Comparison of ENCODE assay signal across 31 cellular contexts in the genomic region with DNA sequence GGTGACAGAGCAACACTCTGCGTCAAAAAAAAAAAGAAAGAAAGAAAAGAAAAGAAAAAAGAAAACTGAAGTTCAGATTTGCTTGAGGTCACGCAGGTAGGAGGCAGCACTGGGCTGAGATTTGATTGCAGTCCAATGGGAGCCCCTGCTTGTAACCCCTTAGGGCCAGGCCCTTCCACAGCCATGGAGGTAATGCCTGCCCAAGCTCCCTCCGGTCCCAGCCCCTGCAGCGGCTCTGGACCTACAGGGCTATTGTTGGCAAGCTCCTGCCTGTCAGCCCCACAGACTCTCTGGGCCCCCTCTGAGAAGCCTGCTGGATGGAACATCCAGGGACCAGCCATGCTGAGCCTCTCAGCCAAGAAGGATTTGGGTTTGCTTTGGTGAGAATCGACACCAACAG. TPM values are rescaled to one million over a fixed set of nuclear protein-coding genes. Genes with fewer than 3 reads are reported as not detected.
DNase-seq lines count a peak whose midpoint lies in the region; ATAC-seq and TF ChIP-seq lines count a peak whose summit lies in the region.
"Had no signal": no experiment of that assay in that cellular context is flagged by ENCODE, and none has a peak within 500 bp of the region (broad histone marks: within the 10 kb centered on the region; RNA-seq: fewer than 3 reads in every experiment).

No MANE protein-coding gene starts in this region.

- peak; percentile 20 for ATAC-seq in GM23338
- ATAC-seq in naive thymus-derived CD8-positive, alpha-beta T cell = no peak
- no peak for ATAC-seq in HG02588 (IDR thresholded peaks at IDR 0.05; ENCODE audit: unreplicated experiment)
- ATAC-seq: heart left ventricle; stimulated activated naive CD8-positive, alpha-beta T cell treated with anti-CD3 and anti-CD28 coated beads, Interleukin-15, amount 100 ng/mL, for 72 hours had no signal

- DNase-seq in GM23338 (ENCODE audit: low spot score) (peak; percentile 59), choroid plexus epithelial cell (ENCODE audit: low read depth) (no peak), NCI-H748 (lab: John Stamatoyannopoulos, UW; ENCODE audit: unreplicated experiment) (no peak), coronary artery (ENCODE audit: low spot score) (no peak), progenitor cell of endocrine pancreas (ENCODE audit: low spot score, unreplicated experiment) (no peak)
- DNase-seq in naive thymus-derived CD8-positive, alpha-beta T cell = no peak
- DNase-seq: ACHN; activated CD4-positive, CD25-positive, alpha-beta regulatory T cell; activated effector memory CD4-positive, alpha-beta T cell treated with anti-CD3 and anti-CD28 coated beads, Interleukin-2, amount 50 U/mL, for 16 hours; activated naive CD8-positive, alpha-beta T cell treated with anti-CD3 and anti-CD28 coated beads for 36 hours; activated T-cell treated with anti-CD3 and anti-CD28 coated beads, Interleukin-2, amount 50 U/mL, for 24 hours; cortex of kidney; DMS53; GM23248; KBM-7; NCI-H1105; NCI-H187; NCI-H2171; OCI-M1; SK-N-SH; stimulated activated CD8-positive, alpha-beta memory T cell treated with anti-CD3 and anti-CD28 coated beads, Interleukin-4, amount 100 ng/mL, for 48 hours; stimulated activated naive CD8-positive, alpha-beta T cell treated with anti-CD3 and anti-CD28 coated beads, Interleukin-15, amount 100 ng/mL, for 72 hours; thyroid gland had no signal

- H3K27me3 Mint-ChIP-seq in GM23338 (ENCODE audit: insufficient read depth, low read depth, poor library complexity) (peaks cover 8% of the 10 kb centered on the region), progenitor cell of endocrine pancreas (no peaks in the 10 kb centered on the region)
- H3K27me3 Mint-ChIP-seq in naive thymus-derived CD8-positive, alpha-beta T cell = no peaks in the 10 kb centered on the region
- H3K27me3 Mint-ChIP-seq: activated naive CD8-positive, alpha-beta T cell treated with anti-CD3 and anti-CD28 coated beads for 36 hours; activated T-cell treated with anti-CD3 and anti-CD28 coated beads, Interleukin-2, amount 50 U/mL, for 24 hours; stimulated activated naive CD8-positive, alpha-beta T cell treated with anti-CD3 and anti-CD28 coated beads, Interleukin-15, amount 100 ng/mL, for 72 hours had no signal

- H3F3A ChIP-seq in GM23338 (replicated peaks; ENCODE audit: low read depth) = peaks cover 25% of the 10 kb centered on the region

- H3K36me3 ChIP-seq in BLaER1 (no peaks in the 10 kb centered on the region), GM23338 (ENCODE audit: insufficient read depth) (no peaks in the 10 kb centered on the region)
- H3K36me3 ChIP-seq: ascending aorta, heart left ventricle, thyroid gland had no signal

- H3K27ac ChIP-seq in BLaER1 (peak overlapping the region; percentile 44), GM23338 (ENCODE audit: low read depth) (peak overlapping the region; percentile 75; the same call in 1 of the 2 replicates), coronary artery (no peak overlapping the region)
- H3K27ac ChIP-seq: GM23248, parathyroid adenoma, thyroid gland had no signal

- H3K27ac Mint-ChIP-seq in GM23338 (no peak overlapping the region; the same call in 1 of the 2 replicates), progenitor cell of endocrine pancreas (no peak overlapping the region)
- peak overlapping the region in 6 of 10 donors; percentile 14 to 91 (median 52) for H3K27ac Mint-ChIP-seq in naive thymus-derived CD8-positive, alpha-beta T cell
- H3K27ac Mint-ChIP-seq: activated naive CD8-positive, alpha-beta T cell treated with anti-CD3 and anti-CD28 coated beads for 36 hours; activated T-cell treated with anti-CD3 and anti-CD28 coated beads, Interleukin-2, amount 50 U/mL, for 24 hours; nephron; stimulated activated naive CD8-positive, alpha-beta T cell treated with anti-CD3 and anti-CD28 coated beads, Interleukin-15, amount 100 ng/mL, for 72 hours had no signal

- H3K4me2 ChIP-seq in BLaER1 = peak overlapping the region; percentile 89
- no peak overlapping the region; the same call in 1 of the 2 replicates for H3K4me2 ChIP-seq in GM23338
- H3K4me2 ChIP-seq: SK-N-SH, smooth muscle cell had no signal

- H3K9me2 ChIP-seq in GM23338 (ENCODE audit: insufficient read depth) = no peaks in the 10 kb centered on the region
- H3K9me2 ChIP-seq: SK-N-SH had no signal

- H3K27me3 ChIP-seq in BLaER1 = no peaks in the 10 kb centered on the region
- H3K27me3 ChIP-seq in GM23338 (ENCODE audit: insufficient read depth) = no peaks in the 10 kb centered on the region
- H3K27me3 ChIP-seq: ascending aorta, heart left ventricle, thyroid gland had no signal

- peaks cover 44% of the 10 kb centered on the region for H3K4me1 Mint-ChIP-seq in GM23338
- peaks cover 28 to 74% (median 64%) of the 10 kb centered on the region in 4 donors for H3K4me1 Mint-ChIP-seq in naive thymus-derived CD8-positive, alpha-beta T cell
- peaks cover 24% of the 10 kb centered on the region for H3K4me1 Mint-ChIP-seq in progenitor cell of endocrine pancreas (ENCODE audit: low read depth)

- H3K4me1 ChIP-seq in BLaER1 (peaks cover 99% of the 10 kb centered on the region), GM23338 (ENCODE audit: insufficient read depth) (peaks cover 41% of the 10 kb centered on the region)

- H3K4me3 ChIP-seq in BLaER1 (no peak overlapping the region), GM23338 (no peak overlapping the region), choroid plexus epithelial cell (ENCODE audit: low read depth, low read length) (no peak overlapping the region), coronary artery (no peak overlapping the region)
- H3K4me3 ChIP-seq: ascending aorta, GM23248, heart left ventricle, lung, smooth muscle cell, thyroid gland had no signal

- H3K9me3 Mint-ChIP-seq in GM23338 (no peaks in the 10 kb centered on the region), progenitor cell of endocrine pancreas (ENCODE audit: low read depth) (no peaks in the 10 kb centered on the region)
- peaks cover 0 to 2% (median 0%) of the 10 kb centered on the region in 9 donors for H3K9me3 Mint-ChIP-seq in naive thymus-derived CD8-positive, alpha-beta T cell
- H3K9me3 Mint-ChIP-seq: activated naive CD8-positive, alpha-beta T cell treated with anti-CD3 and anti-CD28 coated beads for 36 hours; activated T-cell treated with anti-CD3 and anti-CD28 coated beads, Interleukin-2, amount 50 U/mL, for 24 hours; nephron; stimulated activated naive CD8-positive, alpha-beta T cell treated with anti-CD3 and anti-CD28 coated beads, Interleukin-15, amount 100 ng/mL, for 72 hours had no signal

- TF ChIP-seq CTCF in GM23338 (conservative IDR thresholded peaks at IDR 0.05; ENCODE audit: low read depth in 2 of 2) = peak; percentile 44 to 55; a peak in 3 of 4 replicates
- TF ChIP-seq CTCF in choroid plexus epithelial cell (conservative IDR thresholded peaks at IDR 0.05; ENCODE audit: low read depth, low read length) = peak; percentile 15
- no peak for TF ChIP-seq CTCF in coronary artery (IDR thresholded peaks at IDR 0.05)
- no peak for TF ChIP-seq CTCF in progenitor cell of endocrine pancreas (IDR thresholded peaks at IDR 0.05; ENCODE audit: unreplicated experiment)

- H3K9ac ChIP-seq in BLaER1 = no peak overlapping the region
- H3K9ac ChIP-seq: GM23248, parathyroid adenoma, SK-N-SH had no signal

- H3K4me3 Mint-ChIP-seq in GM23338 (no peak overlapping the region), progenitor cell of endocrine pancreas (ENCODE audit: low read depth) (no peak overlapping the region)
- no peak overlapping the region for H3K4me3 Mint-ChIP-seq in naive thymus-derived CD8-positive, alpha-beta T cell
- H3K4me3 Mint-ChIP-seq: activated naive CD8-positive, alpha-beta T cell treated with anti-CD3 and anti-CD28 coated beads for 36 hours; activated T-cell treated with anti-CD3 and anti-CD28 coated beads, Interleukin-2, amount 50 U/mL, for 24 hours; nephron; stimulated activated naive CD8-positive, alpha-beta T cell treated with anti-CD3 and anti-CD28 coated beads, Interleukin-15, amount 100 ng/mL, for 72 hours had no signal

- H4K20me1 ChIP-seq in BLaER1 = no peaks in the 10 kb centered on the region
- H4K20me1 ChIP-seq in GM23338 (replicated peaks; ENCODE audit: insufficient read depth) = no peaks in the 10 kb centered on the region

- H3K9me3 ChIP-seq in BLaER1 = no peaks in the 10 kb centered on the region
- H3K9me3 ChIP-seq: ascending aorta, heart left ventricle, SK-N-SH, thyroid gland had no signal

- H3K79me2 ChIP-seq in GM23338 (replicated peaks; ENCODE audit: insufficient read depth) = no peaks in the 10 kb centered on the region
- H3K79me2 ChIP-seq: parathyroid adenoma had no signal

- H2AFZ ChIP-seq in GM23338 = peak overlapping the region; percentile 24; the same call in 1 of the 2 replicates
- H2AFZ ChIP-seq: GM23248, parathyroid adenoma had no signal

- no peaks in the 10 kb centered on the region for H3K36me3 Mint-ChIP-seq in GM23338 (ENCODE audit: low read depth)
- H3K36me3 Mint-ChIP-seq in naive thymus-derived CD8-positive, alpha-beta T cell = peaks cover 0 to 2% (median 0%) of the 10 kb centered on the region in 3 donors
- H3K36me3 Mint-ChIP-seq in progenitor cell of endocrine pancreas (ENCODE audit: insufficient read depth) = no peaks in the 10 kb centered on the region
- H3K36me3 Mint-ChIP-seq: activated naive CD8-positive, alpha-beta T cell treated with anti-CD3 and anti-CD28 coated beads for 36 hours had no signal

- POLR2A ChIA-PET in naive thymus-derived CD8-positive, alpha-beta T cell (lab: Charles Lee) = interaction anchor here (9.5 to 21.9 kb wide), 4 partner anchors 13 to 78 kb away, joined by 126 to 2148 read pairs (median 1206); a partner anchor contains a TSS

TF ChIP-seq in GM23338, 12 proteins besides CTCF, POLR2A, EP300 and RAD21 (continues in another document):
- TF ChIP-seq ZNF114 (CRISPR knock-in tag; IDR thresholded peaks at IDR 0.05) = no peak

RNA-seq across cellular contexts. Expression of a gene that starts 12.2 kb away (rescaled TPM):
- total RNA-seq in GM23338 (2014; rRNA removed; shearing (Covaris generic)) = 37.9 and 43.0 TPM in 2 replicates
- polyA plus RNA-seq in GM23338 (2016; fragmentation: Nextera tagmentation; extraction: Ambion mirVana) = 38.4 and 39.6 TPM in 2 replicates
- 100 to 1,000 TPM; 264 to 274 TPM for total RNA-seq in naive thymus-derived CD8-positive, alpha-beta T cell
- 100 to 1,000 TPM; 222 to 420 (median 390) TPM for polyA plus RNA-seq in naive thymus-derived CD8-positive, alpha-beta T cell
- total RNA-seq in progenitor cell of endocrine pancreas = 213 and 222 TPM in 2 replicates

Comparison
In these comparisons a context has a peak if more than half of its experiments do, and no peak if none do; other contexts are left out.
1. H3K27ac ChIP-seq: peak in BLaER1 (single experiment) and GM23338 (single experiment); none in coronary artery (0 of 2).
2. H3K27ac Mint-ChIP-seq: peak in naive thymus-derived CD8-positive, alpha-beta T cell (6 of 10); none in GM23338 (single experiment) and progenitor cell of endocrine pancreas (single experiment).
3. CTCF ChIP-seq: peak in GM23338 (2 of 2) and choroid plexus epithelial cell (single experiment); none in coronary artery (single experiment) and progenitor cell of endocrine pancreas (single experiment).